Comparison of ENCODE assay signal across 1 cellular context in the genomic region with DNA sequence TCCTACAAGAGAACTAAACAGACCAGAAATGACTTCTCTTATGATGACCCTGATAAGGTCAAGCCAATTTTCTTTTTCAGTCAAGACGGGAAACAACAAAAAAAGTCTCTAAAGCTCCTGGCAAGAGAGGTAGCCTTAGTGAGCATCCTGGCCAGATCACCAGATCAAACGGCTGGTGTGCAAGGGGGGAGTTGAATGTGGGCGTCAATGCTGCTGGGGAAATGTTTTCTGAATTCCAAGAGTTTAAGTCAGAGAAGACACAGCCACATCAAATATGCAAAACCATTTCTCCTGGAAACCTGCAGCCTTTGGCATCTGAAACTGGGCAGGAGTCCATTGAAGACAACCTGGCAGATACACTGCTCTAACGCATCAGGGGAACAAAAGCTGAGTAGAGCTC.
TF ChIP-seq lines count a peak whose summit lies in the region.

No MANE protein-coding gene starts in this region.

TF ChIP-seq in SK-N-SH treated with all-trans-retinoic acid at 6 μM for 48 hours, 23 proteins besides CTCF, POLR2A, EP300 and RAD21 (continued from another document):
- TF ChIP-seq BACH2 (CRISPR knock-in tag; IDR thresholded peaks at IDR 0.05; ENCODE audit: borderline replicate concordance) = no peak
- no peak for TF ChIP-seq TOX (CRISPR knock-in tag; IDR thresholded peaks at IDR 0.05; ENCODE audit: borderline replicate concordance)
- TF ChIP-seq SNAI2 (CRISPR knock-in tag; IDR thresholded peaks at IDR 0.05) = no peak
